ENCODE assay signal across 12 cellular contexts in genomic region chr1:206895837-206896242, GRCh38. TPM values are rescaled to one million over a fixed set of nuclear protein-coding genes. Genes with fewer than 3 reads are reported as not detected.
DNase-seq lines count a peak whose midpoint lies in the region; TF ChIP-seq lines count a peak whose summit lies in the region.
"Had no signal": no experiment of that assay in that cellular context is flagged by ENCODE, and none has a peak within 500 bp of the region (broad histone marks: within the 10 kb centered on the region; RNA-seq: fewer than 3 reads in every experiment).

No MANE protein-coding gene starts in this region.

- H3K4me3 Mint-ChIP-seq in activated CD4-positive, alpha-beta T cell treated with anti-CD3 and anti-CD28 coated beads, Interleukin-2, amount 10 ng/mL, durations not matched to agents 24 days and 14 days, result no peak overlapping the region
- H3K4me3 Mint-ChIP-seq in mesothelial cell of epicardium, result no peak overlapping the region
- H3K4me3 Mint-ChIP-seq: T-helper 1 cell treated with Interleukin-12 subunit alpha and Interleukin-12 subunit beta and Interleukin-4 antibody, amounts not matched to agents 30 μg/mL and 1 μg/mL, for 36 hours; type B pancreatic cell had no signal

- H3K4me3 ChIP-seq in fibroblast of mammary gland (ENCODE audit: control insufficient read depth, low read depth, low read length) (no peak overlapping the region), stomach (no peak overlapping the region), tibial artery (no peak overlapping the region)

- H3K27ac Mint-ChIP-seq in activated CD4-positive, alpha-beta T cell treated with anti-CD3 and anti-CD28 coated beads, Interleukin-2, amount 10 ng/mL, durations not matched to agents 24 days and 14 days, result peak overlapping the region; percentile 32
- no peak overlapping the region for H3K27ac Mint-ChIP-seq in mesothelial cell of epicardium
- H3K27ac Mint-ChIP-seq: T-helper 1 cell treated with Interleukin-12 subunit alpha and Interleukin-12 subunit beta and Interleukin-4 antibody, amounts not matched to agents 30 μg/mL and 1 μg/mL, for 36 hours; type B pancreatic cell had no signal

- TF ChIP-seq CTCF in fibroblast of mammary gland (conservative IDR thresholded peaks at IDR 0.05; ENCODE audit: control insufficient read depth, insufficient read depth, low read depth, low read length) (no peak), stomach (IDR thresholded peaks at IDR 0.05) (no peak), mesothelial cell of epicardium (IDR thresholded peaks at IDR 0.05; ENCODE audit: unreplicated experiment) (no peak), tibial artery (IDR thresholded peaks at IDR 0.05) (no peak)

- intact Hi-C loops in activated CD4-positive, alpha-beta T cell treated with anti-CD3 and anti-CD28 coated beads, Interleukin-2, amount 10 ng/mL, durations not matched to agents 24 days and 14 days (cut with micrococcal nuclease), result no loop called here
- intact Hi-C loops in stomach (cut with DNase I; ENCODE audit: low total_unique reads) (no loop called here), tibial artery (cut with DNase I; ENCODE audit: low total_unique reads) (no loop called here)

- no peak for TF ChIP-seq EP300 in stomach (IDR thresholded peaks at IDR 0.05)

- H3K27ac ChIP-seq in stomach (peak overlapping the region in 2 of 5 donors; percentile 24 to 43), tibial artery (no peak overlapping the region)

- no peaks in the 10 kb centered on the region for H3K27me3 Mint-ChIP-seq in activated CD4-positive, alpha-beta T cell treated with anti-CD3 and anti-CD28 coated beads, Interleukin-2, amount 10 ng/mL, durations not matched to agents 24 days and 14 days
- H3K27me3 Mint-ChIP-seq in mesothelial cell of epicardium (ENCODE audit: low read depth), result peaks cover 1% of the 10 kb centered on the region

- peaks cover 3% of the 10 kb centered on the region for H3K36me3 Mint-ChIP-seq in activated CD4-positive, alpha-beta T cell treated with anti-CD3 and anti-CD28 coated beads, Interleukin-2, amount 10 ng/mL, durations not matched to agents 24 days and 14 days (ENCODE audit: low read depth)
- no peaks in the 10 kb centered on the region for H3K36me3 Mint-ChIP-seq in mesothelial cell of epicardium
- H3K36me3 Mint-ChIP-seq: type B pancreatic cell had no signal

- peaks cover 49% of the 10 kb centered on the region for H3K4me1 Mint-ChIP-seq in activated CD4-positive, alpha-beta T cell treated with anti-CD3 and anti-CD28 coated beads, Interleukin-2, amount 10 ng/mL, durations not matched to agents 24 days and 14 days
- peaks cover 11% of the 10 kb centered on the region for H3K4me1 Mint-ChIP-seq in mesothelial cell of epicardium

- H3K9me3 ChIP-seq in stomach (no peaks in the 10 kb centered on the region), tibial artery (no peaks in the 10 kb centered on the region)

- peaks cover 0 to 18% (median 0%) of the 10 kb centered on the region in 3 donors for H3K27me3 ChIP-seq in stomach
- H3K27me3 ChIP-seq in tibial artery, result peaks cover 0 to 10% of the 10 kb centered on the region in 2 donors

- no peaks in the 10 kb centered on the region for H3K9me3 Mint-ChIP-seq in activated CD4-positive, alpha-beta T cell treated with anti-CD3 and anti-CD28 coated beads, Interleukin-2, amount 10 ng/mL, durations not matched to agents 24 days and 14 days
- H3K9me3 Mint-ChIP-seq in mesothelial cell of epicardium, result no peaks in the 10 kb centered on the region
- H3K9me3 Mint-ChIP-seq: T-helper 1 cell treated with Interleukin-12 subunit alpha and Interleukin-12 subunit beta and Interleukin-4 antibody, amounts not matched to agents 30 μg/mL and 1 μg/mL, for 36 hours; type B pancreatic cell had no signal

- no peak for DNase-seq in activated CD4-positive, alpha-beta T cell treated with anti-CD3 and anti-CD28 coated beads, Interleukin-2, amount 10 ng/mL, durations not matched to agents 24 days and 14 days
- DNase-seq in activated CD4-positive, alpha-beta T cell treated with anti-CD3 and anti-CD28 coated beads for 48 hours, result no peak
- DNase-seq in NCI-H510A (lab: John Stamatoyannopoulos, UW), result peak; percentile 40
- DNase-seq in fibroblast of mammary gland (ENCODE audit: low read depth), result peak; percentile 84
- peak; percentile 44 for DNase-seq in stomach
- DNase-seq in mesothelial cell of epicardium (ENCODE audit: low spot score in 2 of 2, unreplicated experiment in 2 of 2), result no peak
- no peak for DNase-seq in tibial artery
- no peak for DNase-seq in anterior cingulate cortex (lab: John Stamatoyannopoulos, UW)
- DNase-seq: activated effector memory CD4-positive, alpha-beta T cell treated with Interleukin-2 at 50 U/mL for 16 hours; stimulated activated CD4-positive, alpha-beta T cell treated with anti-CD3 and anti-CD28 coated beads, Interleukin-2, amount 100 ng/mL, for 24 hours had no signal

- no peaks in the 10 kb centered on the region for H3K36me3 ChIP-seq in stomach
- H3K36me3 ChIP-seq in tibial artery, result no peaks in the 10 kb centered on the region

- TF ChIP-seq POLR2A in stomach (IDR thresholded peaks at IDR 0.05), result no peak

- peaks cover 9 to 17% (median 12%) of the 10 kb centered on the region in 4 donors for H3K4me1 ChIP-seq in stomach
- no peaks in the 10 kb centered on the region for H3K4me1 ChIP-seq in tibial artery

- 16 to 28% (median 21%) methylated on average over 3 of the region's 3 CpGs for WGBS in stomach, 5 donors

RNA-seq across cellular contexts. Expression of gene IL24, which starts 1.4 kb away (rescaled TPM):
- 5.1 and 5.9 TPM in 2 replicates for total RNA-seq in activated CD4-positive, alpha-beta T cell treated with anti-CD3 and anti-CD28 coated beads, Interleukin-2, amount 10 ng/mL, durations not matched to agents 24 days and 14 days
- total RNA-seq in stomach (not detected), mesothelial cell of epicardium (not detected in 3 replicates)
- under 1 TPM in 1 of 3 donors, not detected in 2; 1.00 TPM for polyA plus RNA-seq in stomach

RNA-seq across cellular contexts. Expression of gene FCMR, which starts 25.9 kb away (rescaled TPM):
- 19.6 and 23.2 TPM in 2 replicates for total RNA-seq in activated CD4-positive, alpha-beta T cell treated with anti-CD3 and anti-CD28 coated beads, Interleukin-2, amount 10 ng/mL, durations not matched to agents 24 days and 14 days
- total RNA-seq in stomach (1 to 10 TPM in 3 of 5 donors, not detected in 2; 4.5 to 6.6 (median 5.2) TPM), mesothelial cell of epicardium (not detected in 3 replicates)
- 1 to 10 TPM; 3.3 to 6.7 (median 3.7) TPM for polyA plus RNA-seq in stomach

RNA-seq across cellular contexts. Expression of gene IL20, which starts 30.4 kb away (rescaled TPM):
- not detected in 2 replicates for total RNA-seq in activated CD4-positive, alpha-beta T cell treated with anti-CD3 and anti-CD28 coated beads, Interleukin-2, amount 10 ng/mL, durations not matched to agents 24 days and 14 days
- not detected for total RNA-seq in stomach
- polyA plus RNA-seq in stomach, result under 1 TPM in 1 of 3 donors, not detected in 2; 0.13 TPM
- not detected in 3 replicates for total RNA-seq in mesothelial cell of epicardium

RNA-seq across cellular contexts. Expression of gene PIGR, which starts 50.4 kb away (rescaled TPM):
- total RNA-seq in activated CD4-positive, alpha-beta T cell treated with anti-CD3 and anti-CD28 coated beads, Interleukin-2, amount 10 ng/mL, durations not matched to agents 24 days and 14 days, result 0.07 TPM in 1 of 2 replicates, not detected in the other
- total RNA-seq in stomach (1,000 to 10,000 TPM in 2 of 5 donors, 100 to 1,000 TPM in 2, 10 to 100 TPM in 1; 72.7 to 3,112 (median 316) TPM), mesothelial cell of epicardium (not detected in 3 replicates)
- polyA plus RNA-seq in stomach, result 100 to 1,000 TPM in 2 of 3 donors, 1 to 10 TPM in 1; 6.3 to 176 (median 150) TPM

Comparison
In these comparisons a context has a peak if more than half of its experiments do, and no peak if none do; other contexts are left out.
1. DNase-seq: peak in NCI-H510A (single experiment), fibroblast of mammary gland (single experiment) and stomach (single experiment); none in activated CD4-positive, alpha-beta T cell treated with anti-CD3 and anti-CD28 coated beads, Interleukin-2, amount 10 ng/mL, durations not matched to agents 24 days and 14 days (single experiment), activated CD4-positive, alpha-beta T cell treated with anti-CD3 and anti-CD28 coated beads for 48 hours (single experiment), mesothelial cell of epicardium (0 of 2), tibial artery (0 of 2) and anterior cingulate cortex (0 of 58).